11 cellular contexts compared by ENCODE assay signal in the genomic region with DNA sequence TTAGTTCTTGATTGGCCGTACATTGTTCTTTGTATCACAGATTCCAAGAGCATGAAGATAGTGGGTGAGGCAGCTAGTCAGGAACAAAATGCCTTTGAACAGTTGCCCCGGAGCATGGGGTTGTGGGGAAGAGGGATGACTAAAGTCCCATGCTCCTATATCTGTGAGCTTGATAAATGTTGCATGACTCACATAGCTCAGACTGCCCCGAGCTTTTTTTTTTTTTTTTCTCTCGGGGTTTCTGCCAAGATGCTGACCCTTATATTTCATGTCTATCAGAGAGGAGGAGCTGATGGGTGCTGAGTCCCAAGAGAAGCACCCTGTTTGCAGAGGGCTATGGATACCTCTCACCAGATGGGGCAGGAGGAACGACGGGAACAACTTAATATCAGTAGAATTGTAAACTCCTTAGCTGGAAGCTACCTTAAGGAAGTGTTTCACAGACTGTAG. TPM values are rescaled to one million over a fixed set of nuclear protein-coding genes. Genes with fewer than 3 reads are reported as not detected.
DNase-seq lines count a peak whose midpoint lies in the region; ATAC-seq and TF ChIP-seq lines count a peak whose summit lies in the region.
"Had no signal": no experiment of that assay in that cellular context is flagged by ENCODE, and none has a peak within 500 bp of the region (broad histone marks: within the 10 kb centered on the region; RNA-seq: fewer than 3 reads in every experiment).

No MANE protein-coding gene starts in this region.

- ATAC-seq in activated T-helper 17 cell treated with anti-CD3 and anti-CD28 coated beads, Interleukin-2, amount 50 U/mL, for 72 hours (replicated peaks): no peak
- no peak for ATAC-seq in GM18858 (IDR thresholded peaks at IDR 0.05; ENCODE audit: unreplicated experiment)
- ATAC-seq: GM12878 had no signal

- TF ChIP-seq CTCF in right atrium auricular region (IDR thresholded peaks at IDR 0.05): no peak
- no peak for TF ChIP-seq CTCF in testis (IDR thresholded peaks at IDR 0.05)

- H3K36me3 Mint-ChIP-seq in activated T-helper 17 cell treated with anti-CD3 and anti-CD28 coated beads, Interleukin-2, amount 50 U/mL, for 72 hours (ENCODE audit: low read depth): no peaks in the 10 kb centered on the region

- H3K4me1 ChIP-seq in right atrium auricular region (peaks cover 0 to 17% of the 10 kb centered on the region in 2 donors), testis (no peaks in the 10 kb centered on the region)

- H3K9me3 ChIP-seq in right atrium auricular region (no peaks in the 10 kb centered on the region), testis (no peaks in the 10 kb centered on the region)

- no peaks in the 10 kb centered on the region for H3K27me3 Mint-ChIP-seq in activated T-helper 17 cell treated with anti-CD3 and anti-CD28 coated beads, Interleukin-2, amount 50 U/mL, for 72 hours
- H3K27me3 Mint-ChIP-seq: activated B cell treated with CpG ODN at 0.5 μM for 24 hours had no signal

- no peak for TF ChIP-seq POLR2A in testis (IDR thresholded peaks at IDR 0.05)

- no peak overlapping the region for H3K4me3 Mint-ChIP-seq in activated T-helper 17 cell treated with anti-CD3 and anti-CD28 coated beads, Interleukin-2, amount 50 U/mL, for 72 hours
- H3K4me3 Mint-ChIP-seq: activated B cell treated with CpG ODN at 0.5 μM for 24 hours had no signal

- H3K4me1 Mint-ChIP-seq in activated T-helper 17 cell treated with anti-CD3 and anti-CD28 coated beads, Interleukin-2, amount 50 U/mL, for 72 hours: no peaks in the 10 kb centered on the region

- DNase-seq in HPDE6-E6E7 (ENCODE audit: extremely low spot score): peak; percentile 81
- DNase-seq in right atrium auricular region (ENCODE audit: low spot score): no peak
- DNase-seq in testis: peak; percentile 41
- DNase-seq in NOMO-1 (lab: John Stamatoyannopoulos, UW; ENCODE audit: unreplicated experiment in 2 of 2): no peak
- DNase-seq in SHP77 (lab: John Stamatoyannopoulos, UW): no peak
- DNase-seq: activated B cell treated with CpG ODN at 0.5 μM for 24 hours, anterior cingulate cortex, NCI-H2081 had no signal

- H3K27me3 ChIP-seq in right atrium auricular region: no peaks in the 10 kb centered on the region
- no peaks in the 10 kb centered on the region for H3K27me3 ChIP-seq in testis

- intact Hi-C loops in testis (cut with DNase I; ENCODE audit: low total_unique reads): no loop called here

- H3K27ac Mint-ChIP-seq in activated T-helper 17 cell treated with anti-CD3 and anti-CD28 coated beads, Interleukin-2, amount 50 U/mL, for 72 hours: peak overlapping the region; percentile 25
- H3K27ac Mint-ChIP-seq: activated B cell treated with CpG ODN at 0.5 μM for 24 hours had no signal

- H3K36me3 ChIP-seq in right atrium auricular region (no peaks in the 10 kb centered on the region), testis (ENCODE audit: low read depth, missing control alignments) (no peaks in the 10 kb centered on the region)

- H3K27ac ChIP-seq in right atrium auricular region: peak overlapping the region; percentile 62 to 73
- no peak overlapping the region for H3K27ac ChIP-seq in testis

- no peaks in the 10 kb centered on the region for H3K9me3 Mint-ChIP-seq in activated T-helper 17 cell treated with anti-CD3 and anti-CD28 coated beads, Interleukin-2, amount 50 U/mL, for 72 hours
- H3K9me3 Mint-ChIP-seq: activated B cell treated with CpG ODN at 0.5 μM for 24 hours had no signal

- 34 to 40% methylated on average over 6 of the region's 6 CpGs for WGBS in testis, 2 donors

- H3K4me3 ChIP-seq in right atrium auricular region (no peak overlapping the region), testis (no peak overlapping the region)
- H3K4me3 ChIP-seq: GM12878 had no signal

RNA-seq across cellular contexts. Expression of gene SRRM1, which starts 40.6 kb away (rescaled TPM):
- 100 to 1,000 TPM; 151 to 223 TPM for total RNA-seq in activated T-helper 17 cell treated with anti-CD3 and anti-CD28 coated beads, Interleukin-2, amount 50 U/mL, for 72 hours
- 10 to 100 TPM; 49.5 to 50.5 TPM for total RNA-seq in right atrium auricular region
- total RNA-seq in testis: 100 to 1,000 TPM; 193 to 235 TPM
- 91.0 TPM for polyA plus RNA-seq in testis (ENCODE audit: insufficient read depth, low read depth, low replicate concordance)

Comparison
In these comparisons a context has a peak if more than half of its experiments do, and no peak if none do; other contexts are left out.
1. DNase-seq: peak in HPDE6-E6E7 (single experiment) and testis (single experiment); none in right atrium auricular region (single experiment), NOMO-1 (0 of 2) and SHP77 (0 of 2).
2. H3K27ac ChIP-seq: peak in right atrium auricular region (2 of 2); none in testis (0 of 2).